Comparison of ENCODE assay signal across 1 cellular context in the genomic region with DNA sequence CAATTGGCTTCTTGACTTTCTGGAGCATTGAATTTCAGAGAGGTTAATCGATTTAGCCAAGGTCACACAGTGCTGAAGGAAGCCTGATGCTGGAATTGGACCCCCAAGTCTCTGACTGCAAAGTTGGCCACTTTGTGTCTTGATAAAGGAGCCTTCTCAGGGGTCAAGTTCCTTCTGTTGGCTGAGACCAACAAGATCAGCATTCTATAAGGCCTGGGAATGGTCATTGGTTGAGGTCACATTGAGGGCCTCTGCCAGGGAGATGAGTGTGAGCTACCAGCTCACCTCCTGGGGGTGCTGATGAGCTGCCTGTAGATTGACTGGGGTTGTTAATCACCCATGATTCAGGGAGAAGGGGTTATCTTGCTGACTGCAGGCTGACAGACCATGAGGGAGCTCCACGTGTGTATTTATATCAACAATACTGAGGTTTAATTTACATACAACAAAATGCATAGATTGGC.
TF ChIP-seq lines count a peak whose summit lies in the region.

No MANE protein-coding gene starts in this region.

TF ChIP-seq in IMR-90, 13 proteins besides CTCF, POLR2A, EP300 and RAD21 (continued from another document):
- TF ChIP-seq, protein P1, sequence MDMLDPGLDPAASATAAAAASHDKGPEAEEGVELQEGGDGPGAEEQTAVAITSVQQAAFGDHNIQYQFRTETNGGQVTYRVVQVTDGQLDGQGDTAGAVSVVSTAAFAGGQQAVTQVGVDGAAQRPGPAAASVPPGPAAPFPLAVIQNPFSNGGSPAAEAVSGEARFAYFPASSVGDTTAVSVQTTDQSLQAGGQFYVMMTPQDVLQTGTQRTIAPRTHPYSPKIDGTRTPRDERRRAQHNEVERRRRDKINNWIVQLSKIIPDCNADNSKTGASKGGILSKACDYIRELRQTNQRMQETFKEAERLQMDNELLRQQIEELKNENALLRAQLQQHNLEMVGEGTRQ (IDR thresholded peaks at IDR 0.05; ENCODE audit: low read depth, low read length): no peak
- no peak for TF ChIP-seq MAZ (IDR thresholded peaks at IDR 0.05; ENCODE audit: borderline replicate concordance, low read depth, low read length)
- no peak for TF ChIP-seq RFX5 (IDR thresholded peaks at IDR 0.05; ENCODE audit: low read depth, low read length)
- no peak for TF ChIP-seq FOS (IDR thresholded peaks at IDR 0.05; ENCODE audit: low read depth, low read length)
- no peak for TF ChIP-seq CHD1 (IDR thresholded peaks at IDR 0.05; ENCODE audit: low read depth, low read length)
- no peak for TF ChIP-seq SMC3 (IDR thresholded peaks at IDR 0.05; ENCODE audit: low read depth, low read length)
- no peak for TF ChIP-seq MXI1 (IDR thresholded peaks at IDR 0.05; ENCODE audit: borderline replicate concordance, low read depth, low read length)
- TF ChIP-seq BHLHE40 (IDR thresholded peaks at IDR 0.05; ENCODE audit: low read depth, low read length): no peak
- no peak for TF ChIP-seq NFE2L2 (IDR thresholded peaks at IDR 0.05; ENCODE audit: low read depth, low read length)
- no peak for TF ChIP-seq CEBPB (IDR thresholded peaks at IDR 0.05; ENCODE audit: low read depth, low read length)
- TF ChIP-seq RCOR1 (IDR thresholded peaks at IDR 0.05; ENCODE audit: insufficient replicate concordance, low read length): no peak
